Comparison of ENCODE assay signal across 11 cellular contexts in the genomic region with DNA sequence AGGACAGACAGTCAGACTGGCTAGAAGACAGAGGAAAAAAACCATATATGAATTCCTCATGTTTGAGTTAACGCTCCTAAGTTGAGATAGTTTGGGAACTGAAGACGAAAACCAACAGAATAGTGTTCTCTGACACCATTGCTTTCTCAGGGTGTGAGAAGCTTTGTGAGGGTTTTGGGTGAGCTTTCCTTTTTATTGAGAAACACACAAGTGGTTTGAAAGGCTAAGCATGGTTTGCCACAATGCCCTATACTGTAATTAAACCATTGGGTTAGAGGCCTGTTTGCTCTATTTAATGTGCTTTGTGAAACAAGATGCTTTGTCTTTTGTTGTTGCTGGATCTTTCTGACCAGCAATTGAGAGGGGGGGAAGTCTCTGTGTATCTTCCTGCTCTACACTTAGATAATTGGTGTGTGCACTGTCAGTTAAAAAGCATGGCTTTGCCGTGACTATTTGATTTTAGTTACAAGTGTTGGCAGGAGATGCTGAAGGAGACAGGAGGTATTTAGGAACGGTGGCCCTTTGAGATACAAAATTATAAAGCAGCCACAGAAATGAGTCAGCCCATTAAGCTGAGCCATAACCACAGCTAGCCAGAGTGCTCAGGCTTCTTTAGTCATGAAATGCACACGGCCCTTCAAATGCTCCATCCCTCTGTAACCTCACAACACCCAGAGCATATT.
A peak's percentile ranks its signal among the peaks of the same experiment; 100 is the strongest.
DNase-seq lines count a peak whose midpoint lies in the region; ATAC-seq and TF ChIP-seq lines count a peak whose summit lies in the region.
"Had no signal": no experiment of that assay in that cellular context is flagged by ENCODE, and none has a peak within 500 bp of the region (broad histone marks: within the 10 kb centered on the region; RNA-seq: fewer than 3 reads in every experiment).

No MANE protein-coding gene starts in this region.

- BruUV-seq in mammary epithelial cell (replicated peaks; lab: Mats Ljungman, UMichigan): no TSS peak

- H3K9ac ChIP-seq in mammary epithelial cell (ENCODE audit: insufficient read depth, low read length): no peak overlapping the region
- H3K9ac ChIP-seq in skeletal muscle satellite cell (ENCODE audit: low read depth, low read length): no peak overlapping the region

- peaks cover 16% of the 10 kb centered on the region for H3K4me1 ChIP-seq in mammary epithelial cell (ENCODE audit: insufficient read depth, low read length)
- H3K4me1 ChIP-seq in skeletal muscle satellite cell (ENCODE audit: control insufficient read depth, insufficient read depth, low read length): peaks cover 12% of the 10 kb centered on the region
- H3K4me1 ChIP-seq: esophagus squamous epithelium, testis had no signal

- H3K27ac ChIP-seq in mammary epithelial cell (ENCODE audit: insufficient read depth, low read depth, low read length): peak overlapping the region; percentile 6
- H3K27ac ChIP-seq: esophagus squamous epithelium, testis had no signal

- intact Hi-C loops in mammary epithelial cell (cut with micrococcal nuclease): no loop called here

- WGBS in mammary epithelial cell (ENCODE audit: low coverage, missing lambda C conversion rate): 34% methylated on average over 5 of the region's 5 CpGs

- no peaks in the 10 kb centered on the region for H4K20me1 ChIP-seq in mammary epithelial cell (ENCODE audit: insufficient read depth, low read length)

- no peaks in the 10 kb centered on the region for H3K79me2 ChIP-seq in mammary epithelial cell (ENCODE audit: insufficient read depth, low read length)

- H3K4me3 ChIP-seq in mammary epithelial cell (replicated peaks in 1 of 3; ENCODE audit: insufficient read depth in 1 of 3, low read depth in 2 of 3, low read length in 3 of 3): no peak overlapping the region
- no peak overlapping the region for H3K4me3 ChIP-seq in skeletal muscle satellite cell (ENCODE audit: low read length)
- H3K4me3 ChIP-seq: esophagus squamous epithelium, testis had no signal

- H3K4me2 ChIP-seq in mammary epithelial cell (ENCODE audit: insufficient read depth, low read depth, low read length) (no peak overlapping the region), skeletal muscle satellite cell (ENCODE audit: low read length) (peak overlapping the region; percentile 29)

- H3K27me3 ChIP-seq in mammary epithelial cell (ENCODE audit: insufficient read depth, low read length): no peaks in the 10 kb centered on the region
- no peaks in the 10 kb centered on the region for H3K27me3 ChIP-seq in skeletal muscle satellite cell (ENCODE audit: control insufficient read depth, insufficient read depth, low read length)
- H3K27me3 ChIP-seq: esophagus squamous epithelium, testis had no signal

- CTCF ChIA-PET in mammary epithelial cell (lab: Charles Lee; ENCODE audit: low non-redundant PET): no interaction called here

- DNase-seq in NCI-H1436 (lab: John Stamatoyannopoulos, UW) (peak; percentile 5), NCI-H1436 treated with DMSO at 0.1 percent for 48 hours (lab: John Stamatoyannopoulos, UW) (no peak), NCI-H2107 treated with DMSO at 0.1 percent for 48 hours (lab: John Stamatoyannopoulos, UW; ENCODE audit: unreplicated experiment) (peak; percentile 81), mammary epithelial cell (peak; percentile 89)
- DNase-seq: esophagus squamous epithelium, Kasumi-1, testis had no signal

- peak overlapping the region; percentile 65 for H2AFZ ChIP-seq in mammary epithelial cell (ENCODE audit: low read depth, low read length)

- in situ Hi-C loops in mammary epithelial cell (cut with MboI; ENCODE audit: low sequenced_read_pairs in 2 of 2): no loop called here

- ATAC-seq in GM21717 (IDR thresholded peaks at IDR 0.05; ENCODE audit: unreplicated experiment) (no peak), HG03432 (IDR thresholded peaks at IDR 0.05; ENCODE audit: unreplicated experiment) (no peak), GM18870 (IDR thresholded peaks at IDR 0.05; ENCODE audit: unreplicated experiment) (no peak)

- H3K9me3 ChIP-seq in mammary epithelial cell (replicated peaks; ENCODE audit: insufficient read depth, low read length) (no peaks in the 10 kb centered on the region), skeletal muscle satellite cell (replicated peaks; ENCODE audit: low read length) (no peaks in the 10 kb centered on the region)
- H3K9me3 ChIP-seq: esophagus squamous epithelium, testis had no signal

- no peak for TF ChIP-seq CTCF in mammary epithelial cell (conservative IDR thresholded peaks at IDR 0.05 in 1 of 2, IDR thresholded peaks at IDR 0.05 in 1 of 2; ENCODE audit: extremely low read depth in 1 of 2, insufficient read depth in 1 of 2, low read depth in 1 of 2, low read length in 2 of 2)

- H3K36me3 ChIP-seq in mammary epithelial cell (ENCODE audit: insufficient read depth, low read length): no peaks in the 10 kb centered on the region
- H3K36me3 ChIP-seq in skeletal muscle satellite cell (ENCODE audit: insufficient read depth, low read length): no peaks in the 10 kb centered on the region
- H3K36me3 ChIP-seq: esophagus squamous epithelium had no signal

- dilution Hi-C loops in mammary epithelial cell (cut with HindIII; ENCODE audit: low sequenced_read_pairs): no loop called here
